Comparison of ENCODE assay signal across 6 cellular contexts in the genomic region with DNA sequence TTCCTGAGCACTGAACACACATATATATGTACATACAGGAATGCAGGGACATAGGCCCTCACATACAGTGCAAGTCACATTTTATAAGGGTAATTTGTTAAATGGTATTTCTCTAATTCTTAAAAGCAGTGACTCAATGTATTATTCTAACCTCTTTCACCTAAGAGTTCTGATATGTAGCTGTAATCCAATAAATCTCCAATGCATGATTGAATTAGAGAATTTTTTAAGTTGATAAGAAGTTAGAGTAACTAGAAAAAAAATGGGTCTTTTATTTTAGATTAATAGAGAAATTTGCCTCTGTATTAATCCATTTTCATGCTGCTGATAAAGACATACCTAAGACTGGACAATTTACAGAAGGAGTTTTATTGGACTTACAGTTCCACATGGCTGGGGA.
"Had no signal": no experiment of that assay in that cellular context is flagged by ENCODE, and none has a peak within 500 bp of the region (broad histone marks: within the 10 kb centered on the region; RNA-seq: fewer than 3 reads in every experiment).

No MANE protein-coding gene starts in this region.

- H3K4me3 ChIP-seq: GM12878 had no signal

- ATAC-seq: GM12878 had no signal

- FAIRE-seq: GM12878, GM12891, GM18507, GM19239 had no signal

- DNase-seq: GDM1, GF-D8 had no signal
